16 cellular contexts compared by ENCODE assay signal in genomic region chr13:35693142-35693784, GRCh38.
"Had no signal": no experiment of that assay in that cellular context is flagged by ENCODE, and none has a peak within 500 bp of the region (broad histone marks: within the 10 kb centered on the region; RNA-seq: fewer than 3 reads in every experiment).

No MANE protein-coding gene starts in this region.

- ATAC-seq: activated T-cell treated with anti-CD3 and anti-CD28 coated beads, Interleukin-2, amount 50 U/mL, for 4 hours; natural killer cell had no signal

- DNase-seq: activated CD4-positive, alpha-beta T cell treated with anti-CD3 and anti-CD28 coated beads for 1 hour; activated CD4-positive, alpha-beta T cell treated with anti-CD3 and anti-CD28 coated beads, Interleukin-2, amount 50 U/mL, for 48 hours; activated effector memory CD4-positive, alpha-beta T cell treated with Interleukin-2 at 50 U/mL for 16 hours; activated T-cell treated with anti-CD3 and anti-CD28 coated beads, Interleukin-2, amount 50 U/mL, for 4 hours; central memory CD4-positive, alpha-beta T cell; cortex of kidney; effector CD4-positive, alpha-beta T cell; natural killer cell; nucleus accumbens; small intestine; stimulated activated CD4-positive, alpha-beta T cell treated with anti-CD3 and anti-CD28 coated beads, Interleukin-4, amount 100 ng/mL, for 4 hours; stimulated activated CD8-positive, alpha-beta memory T cell treated with anti-CD3 and anti-CD28 coated beads, Interleukin-4, amount 100 ng/mL, for 48 hours; stimulated activated naive CD4-positive, alpha-beta T cell treated with Interleukin-2 at 50 U/mL for 16 hours; substantia nigra had no signal

- H3K27ac Mint-ChIP-seq: activated naive CD4-positive, alpha-beta T cell treated with anti-CD3 and anti-CD28 coated beads, Interleukin-2, amount 50 U/mL, for 24 hours; natural killer cell; progenitor cell of endocrine pancreas had no signal

- H3K36me3 Mint-ChIP-seq: activated naive CD4-positive, alpha-beta T cell treated with anti-CD3 and anti-CD28 coated beads, Interleukin-2, amount 50 U/mL, for 24 hours; natural killer cell had no signal

- H3K4me1 Mint-ChIP-seq: activated naive CD4-positive, alpha-beta T cell treated with anti-CD3 and anti-CD28 coated beads, Interleukin-2, amount 50 U/mL, for 24 hours; natural killer cell had no signal

- H3K9me3 Mint-ChIP-seq: activated naive CD4-positive, alpha-beta T cell treated with anti-CD3 and anti-CD28 coated beads, Interleukin-2, amount 50 U/mL, for 24 hours; activated T-cell treated with anti-CD3 and anti-CD28 coated beads, Interleukin-2, amount 50 U/mL, for 4 hours; natural killer cell had no signal

- H3K4me3 Mint-ChIP-seq: activated naive CD4-positive, alpha-beta T cell treated with anti-CD3 and anti-CD28 coated beads, Interleukin-2, amount 50 U/mL, for 24 hours; activated T-cell treated with anti-CD3 and anti-CD28 coated beads, Interleukin-2, amount 50 U/mL, for 4 hours; natural killer cell had no signal

- H3K27me3 Mint-ChIP-seq: activated naive CD4-positive, alpha-beta T cell treated with anti-CD3 and anti-CD28 coated beads, Interleukin-2, amount 50 U/mL, for 24 hours; progenitor cell of endocrine pancreas had no signal
